Comparison of ENCODE assay signal across 9 cellular contexts in the genomic region with DNA sequence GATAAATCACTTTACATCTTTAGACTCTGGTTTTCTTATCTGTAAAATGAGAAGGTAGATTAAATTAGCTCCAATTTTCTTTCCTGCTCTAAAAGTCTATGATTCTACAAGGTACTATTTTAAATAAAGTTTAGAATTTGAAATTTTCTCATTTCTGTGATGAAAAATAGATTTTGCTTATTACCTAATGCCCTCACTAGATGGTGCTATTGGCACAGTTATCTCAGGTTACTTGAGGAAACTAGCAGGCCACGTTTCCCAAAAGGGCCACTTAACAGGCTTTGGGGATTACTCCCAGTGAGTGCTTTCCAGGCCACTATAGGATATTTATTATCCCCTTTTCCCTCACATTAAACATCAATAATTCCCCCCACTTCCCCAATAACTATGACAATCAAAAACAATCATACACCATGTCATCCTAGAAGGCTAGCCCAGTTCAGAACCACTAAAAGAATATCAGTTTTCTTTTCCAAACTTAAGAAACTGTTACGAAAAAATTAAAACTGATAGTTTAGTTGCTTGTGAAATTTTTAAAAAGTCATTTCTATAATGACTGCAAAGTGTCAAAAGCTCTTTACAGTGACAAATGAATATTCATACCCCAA. TPM values are rescaled to one million over a fixed set of nuclear protein-coding genes. Genes with fewer than 3 reads are reported as not detected.
DNase-seq lines count a peak whose midpoint lies in the region; ATAC-seq and TF ChIP-seq lines count a peak whose summit lies in the region.
"Had no signal": no experiment of that assay in that cellular context is flagged by ENCODE, and none has a peak within 500 bp of the region (broad histone marks: within the 10 kb centered on the region; RNA-seq: fewer than 3 reads in every experiment).

No MANE protein-coding gene starts in this region.

- H3K4me1 Mint-ChIP-seq in nephron = peaks cover 4% of the 10 kb centered on the region

- peaks cover 9% of the 10 kb centered on the region for H3K9me3 Mint-ChIP-seq in nephron
- H3K9me3 Mint-ChIP-seq: activated T-cell treated with anti-CD3 and anti-CD28 coated beads, Interleukin-2, amount 50 U/mL, for 4 hours had no signal

- DNase-seq in D341Med (ENCODE audit: low spot score) = peak; percentile 64
- DNase-seq in H7 = peak; percentile 63
- DNase-seq in NCI-H2227 (lab: John Stamatoyannopoulos, UW; ENCODE audit: unreplicated experiment) = peak; percentile 80
- DNase-seq in activated CD4-positive, alpha-beta T cell treated with anti-CD3 and anti-CD28 coated beads for 4 hours = peak; percentile 27 to 42
- DNase-seq in fibroblast of mammary gland (ENCODE audit: low read depth) = peak; percentile 88
- DNase-seq: activated T-cell treated with anti-CD3 and anti-CD28 coated beads, Interleukin-2, amount 50 U/mL, for 4 hours had no signal

- ATAC-seq in GM18502 (IDR thresholded peaks at IDR 0.05; ENCODE audit: poor library complexity, unreplicated experiment) (no peak), GM19324 (IDR thresholded peaks at IDR 0.05; ENCODE audit: low FRiP score, unreplicated experiment) (no peak)

- no peak overlapping the region for H3K27ac Mint-ChIP-seq in nephron

- H3K4me3 ChIP-seq in H7 (ENCODE audit: insufficient read depth, low read depth, low read length) = no peak overlapping the region
- H3K4me3 ChIP-seq in fibroblast of mammary gland (ENCODE audit: control insufficient read depth, low read depth, low read length) = no peak overlapping the region

- TF ChIP-seq CTCF in fibroblast of mammary gland (conservative IDR thresholded peaks at IDR 0.05; ENCODE audit: control insufficient read depth, insufficient read depth, low read depth, low read length) (peak; percentile 73), nephron (IDR thresholded peaks at IDR 0.05; ENCODE audit: unreplicated experiment in 3 of 3) (peak; percentile 71 to 78 (median 72))

- H3K36me3 ChIP-seq in H7 (replicated peaks; ENCODE audit: control insufficient read depth, insufficient read depth, low read length) = no peaks in the 10 kb centered on the region

- H3K27me3 Mint-ChIP-seq in nephron (ENCODE audit: low read depth) = no peaks in the 10 kb centered on the region

- H3K27me3 ChIP-seq in H7 (ENCODE audit: control insufficient read depth, insufficient read depth, low read length) = no peaks in the 10 kb centered on the region

- peaks cover 20% of the 10 kb centered on the region for H3K36me3 Mint-ChIP-seq in nephron (ENCODE audit: low read depth)

- no peak overlapping the region for H3K4me3 Mint-ChIP-seq in nephron
- H3K4me3 Mint-ChIP-seq: activated T-cell treated with anti-CD3 and anti-CD28 coated beads, Interleukin-2, amount 50 U/mL, for 4 hours had no signal

RNA-seq across cellular contexts. Expression of a gene that starts 30.6 kb away (rescaled TPM):
- 25.9 and 31.4 TPM in 2 replicates for total RNA-seq in H7 (2014; rRNA removed; shearing (Covaris generic))

Comparison
In these comparisons a context has a peak if more than half of its experiments do, and no peak if none do; other contexts are left out.
1. DNase-seq: peak in every context shown above with its lines; median percentile 88 in fibroblast of mammary gland; 80 in NCI-H2227; 64 in D341Med; 63 in H7; 34 in activated CD4-positive, alpha-beta T cell treated with anti-CD3 and anti-CD28 coated beads for 4 hours.